8 cellular contexts compared by ENCODE assay signal in genomic region chr10:17644485-17644964, GRCh38. TPM values are rescaled to one million over a fixed set of nuclear protein-coding genes. Genes with fewer than 3 reads are reported as not detected.
DNase-seq lines count a peak whose midpoint lies in the region; TF ChIP-seq lines count a peak whose summit lies in the region.

No MANE protein-coding gene starts in this region.

- peak overlapping the region; percentile 89 for H2AFZ ChIP-seq in MM.1S (ENCODE audit: low read length)

- DNase-seq in NCI-H2227 (lab: John Stamatoyannopoulos, UW; ENCODE audit: unreplicated experiment) (peak; percentile 32), NCI-H2227 treated with DMSO at 0.1 percent for 48 hours (lab: John Stamatoyannopoulos, UW) (no peak), H7 (peak; percentile 35), MM.1S (peak; percentile 39), adrenal gland (peak in 2 of 7 donors; percentile 23 to 29)
- DNase-seq in stimulated activated CD8-positive, alpha-beta memory T cell treated with anti-CD3 and anti-CD28 coated beads, Interleukin-4, amount 100 ng/mL, for 48 hours, result peak; percentile 39
- DNase-seq in stimulated activated CD4-positive, alpha-beta T cell treated with anti-CD3 and anti-CD28 coated beads, Interleukin-15, amount 100 ng/mL, for 24 hours, result no peak

- H3K36me3 ChIP-seq in H7 (replicated peaks; ENCODE audit: control insufficient read depth, insufficient read depth, low read length) (no peaks in the 10 kb centered on the region), MM.1S (replicated peaks; ENCODE audit: insufficient read depth, low read length) (no peaks in the 10 kb centered on the region), adrenal gland (replicated peaks in 1 of 2) (no peaks in the 10 kb centered on the region), iPS-15b (ENCODE audit: control insufficient read depth, insufficient read depth, low read length) (no peaks in the 10 kb centered on the region)

- no peaks in the 10 kb centered on the region for H4K20me1 ChIP-seq in MM.1S (ENCODE audit: insufficient read depth, low read length)

- H3K4me2 ChIP-seq in MM.1S (ENCODE audit: low read depth, low read length), result peak overlapping the region; percentile 73

- WGBS in adrenal gland, 4 donors, result 0 to 2% (median 1%) methylated on average over 8 to 9 of the region's 9 CpGs

- H3F3A ChIP-seq in MM.1S (ENCODE audit: insufficient read depth, low read length), result peaks cover 4% of the 10 kb centered on the region; the same call in 1 of the 2 replicates

- H3K27me3 ChIP-seq in H7 (ENCODE audit: control insufficient read depth, insufficient read depth, low read length), result no peaks in the 10 kb centered on the region
- no peaks in the 10 kb centered on the region for H3K27me3 ChIP-seq in MM.1S (replicated peaks; ENCODE audit: insufficient read depth, low read length)
- no peaks in the 10 kb centered on the region for H3K27me3 ChIP-seq in adrenal gland
- H3K27me3 ChIP-seq in iPS-15b (ENCODE audit: control insufficient read depth, insufficient read depth, low read length), result no peaks in the 10 kb centered on the region

- peaks cover 69% of the 10 kb centered on the region for H3K79me2 ChIP-seq in MM.1S (ENCODE audit: low read length)

- H3K4me1 ChIP-seq in MM.1S (ENCODE audit: low read length) (peaks cover 13% of the 10 kb centered on the region), adrenal gland (replicated peaks in 1 of 2) (peaks cover 11 to 51% of the 10 kb centered on the region in 2 donors), iPS-15b (ENCODE audit: control insufficient read depth, insufficient read depth, low read length) (no peaks in the 10 kb centered on the region)

- H3K9ac ChIP-seq in MM.1S (ENCODE audit: low read length) (peak overlapping the region; percentile 93), iPS-15b (ENCODE audit: low read depth, low read length) (peak overlapping the region; percentile 97)

- H3K27ac ChIP-seq in MM.1S (ENCODE audit: low read length), result peak overlapping the region; percentile 85
- H3K27ac ChIP-seq in adrenal gland, result peak overlapping the region; percentile 94 to 99 (median 97)

- intact Hi-C loops in adrenal gland (cut with DNase I), result no loop called here

- H3K9me3 ChIP-seq in MM.1S (replicated peaks; ENCODE audit: insufficient read depth, low read length), result no peaks in the 10 kb centered on the region
- H3K9me3 ChIP-seq in adrenal gland (replicated peaks in 1 of 3), result no peaks in the 10 kb centered on the region
- H3K9me3 ChIP-seq in iPS-15b (ENCODE audit: control insufficient read depth, insufficient read depth, low read length), result no peaks in the 10 kb centered on the region

- no peaks in the 10 kb centered on the region for H3K9me2 ChIP-seq in MM.1S (replicated peaks; ENCODE audit: insufficient read depth, low read length)

- no peak for TF ChIP-seq CTCF in MM.1S (IDR thresholded peaks at IDR 0.05; ENCODE audit: low read length)
- no peak for TF ChIP-seq CTCF in adrenal gland (IDR thresholded peaks at IDR 0.05)

- no peak for TF ChIP-seq POLR2A in adrenal gland (IDR thresholded peaks at IDR 0.05)

- peak overlapping the region; percentile 93 for H3K4me3 ChIP-seq in H7 (ENCODE audit: insufficient read depth, low read depth, low read length)
- H3K4me3 ChIP-seq in MM.1S (ENCODE audit: low read length), result peak overlapping the region; percentile 98
- peak overlapping the region; percentile 30 to 83 (median 72) for H3K4me3 ChIP-seq in adrenal gland
- H3K4me3 ChIP-seq in iPS-15b (ENCODE audit: low read depth, low read length), result peak overlapping the region; percentile 99

RNA-seq across cellular contexts. Expression of gene STAM, which starts 0.6 kb away (rescaled TPM):
- 21.6 and 25.4 TPM in 2 replicates for total RNA-seq in H7 (2014; rRNA removed; shearing (Covaris generic))
- 10 to 100 TPM; 22.4 to 37.0 (median 28.4) TPM for total RNA-seq in adrenal gland
- polyA plus RNA-seq in adrenal gland, result 10 to 100 TPM; 10.3 to 58.4 (median 13.3) TPM

RNA-seq across cellular contexts. Expression of gene HACD1, which starts 27.4 kb away (rescaled TPM):
- 12.2 and 22.4 TPM in 2 replicates for total RNA-seq in H7 (2014; rRNA removed; shearing (Covaris generic))
- 10 to 100 TPM in 7 of 8 donors, 1 to 10 TPM in 1; 1.4 to 23.1 (median 17.2) TPM for total RNA-seq in adrenal gland
- 10 to 100 TPM; 20.1 to 21.9 (median 21.6) TPM for polyA plus RNA-seq in adrenal gland

Comparison
In these comparisons a context has a peak if more than half of its experiments do, and no peak if none do; other contexts are left out.
1. DNase-seq: peak in NCI-H2227 (single experiment), H7 (single experiment), MM.1S (single experiment) and stimulated activated CD8-positive, alpha-beta memory T cell treated with anti-CD3 and anti-CD28 coated beads, Interleukin-4, amount 100 ng/mL, for 48 hours (single experiment); none in NCI-H2227 treated with DMSO at 0.1 percent for 48 hours (single experiment) and stimulated activated CD4-positive, alpha-beta T cell treated with anti-CD3 and anti-CD28 coated beads, Interleukin-15, amount 100 ng/mL, for 24 hours (single experiment).
2. Peak in every context shown above with its lines, with median percentiles within 50 percentile points of each other: H3K4me3 ChIP-seq.